In the genomic region with DNA sequence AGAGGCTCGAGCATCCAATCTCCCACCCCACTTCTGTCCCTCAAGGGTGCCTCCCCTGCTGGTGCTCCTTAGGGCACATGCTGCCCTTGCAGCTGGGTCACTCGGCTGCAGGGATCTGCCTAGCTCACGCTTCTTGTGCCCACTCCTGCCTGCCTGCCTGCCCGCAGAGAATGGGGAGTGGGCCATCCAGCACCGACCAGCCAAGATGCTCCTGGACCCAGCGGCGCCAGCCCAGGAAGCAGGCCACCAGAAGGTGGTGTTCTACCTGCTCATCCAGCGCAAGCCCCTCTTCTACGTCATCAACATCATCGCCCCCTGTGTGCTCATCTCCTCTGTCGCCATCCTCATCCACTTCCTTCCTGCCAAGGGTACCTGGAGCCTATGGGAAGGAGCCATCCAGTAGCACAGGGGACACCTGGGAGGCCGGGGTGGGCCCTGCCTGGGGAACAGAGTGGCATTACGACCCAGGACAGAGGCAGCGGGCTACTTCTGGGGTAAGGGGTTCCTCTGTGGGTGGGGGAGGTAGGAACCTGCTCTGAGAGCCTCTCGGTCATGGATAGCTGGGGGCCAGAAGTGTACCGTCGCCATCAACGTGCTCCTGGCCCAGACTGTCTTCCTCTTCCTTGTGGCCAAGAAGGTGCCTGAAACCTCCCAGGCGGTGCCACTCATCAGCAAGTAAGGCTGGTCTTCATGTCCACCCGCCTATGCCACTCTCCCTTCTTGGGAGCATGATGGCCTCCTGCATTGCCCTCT, we compare ENCODE assay signal across 32 cellular contexts. TPM values are rescaled to one million over a fixed set of nuclear protein-coding genes. Genes with fewer than 3 reads are reported as not detected.
DNase-seq lines count a peak whose midpoint lies in the region; ATAC-seq, FAIRE-seq and TF ChIP-seq lines count a peak whose summit lies in the region.
"Had no signal": no experiment of that assay in that cellular context is flagged by ENCODE, and none has a peak within 500 bp of the region (broad histone marks: within the 10 kb centered on the region; RNA-seq: fewer than 3 reads in every experiment).

No MANE protein-coding gene starts in this region.

- TF ChIP-seq POLR2A in A549 (IDR thresholded peaks at IDR 0.05; ENCODE audit: low read length) (0 out of 2 replicates have a peak, but pooled peaks have one; percentile 6), GM12878 (IDR thresholded peaks at IDR 0.05; ENCODE audit: low read depth, low read length) (peak; percentile 53)

- no peaks in the 10 kb centered on the region for H3K9me3 ChIP-seq in A549
- no peaks in the 10 kb centered on the region for H3K9me3 ChIP-seq in DND-41 (ENCODE audit: insufficient read depth, low read length, severe bottlenecking)
- no peaks in the 10 kb centered on the region for H3K9me3 ChIP-seq in GM12878 (replicated peaks; ENCODE audit: control insufficient read depth, insufficient read depth, low read length)
- H3K9me3 ChIP-seq: left lung, neutrophil, right lobe of liver, SJCRH30, vagina had no signal

- no peak overlapping the region for H3K9ac ChIP-seq in DND-41 (ENCODE audit: low read depth, low read length)
- no peak overlapping the region for H3K9ac ChIP-seq in GM12878 (ENCODE audit: control insufficient read depth, insufficient read depth, low read length)

- CTCF ChIA-PET in A549 (lab: Yijun Ruan, JAX) (interaction anchor here (1.5 to 1.6 kb wide), 2 partner anchors 19 to 742 kb away, joined by 3 to 4 read pairs; no protein-coding TSS in a partner anchor), GM12878 (lab: Yijun Ruan, JAX) (no interaction called here), GM10248 (lab: Yijun Ruan, JAX) (interaction anchor here (1.2 kb wide), 1 partner anchor 21 kb away, joined by 3 read pairs; no protein-coding TSS in a partner anchor)

- BruUV-seq in GM12878 (replicated peaks; lab: Mats Ljungman, UMichigan): no TSS peak

- H3K36me3 ChIP-seq in DND-41 (ENCODE audit: insufficient read depth, low read length) (peaks cover 26% of the 10 kb centered on the region), GM12878 (ENCODE audit: control insufficient read depth in 2 of 2, insufficient read depth in 2 of 2, low read length in 1 of 2) (no peaks in the 10 kb centered on the region; a peak in 1 of 4 replicates)
- H3K36me3 ChIP-seq: left lung, neutrophil, right lobe of liver, vagina had no signal

- no peak for ATAC-seq in A549
- 0 out of 3 replicates have a peak, but pooled peaks have one; percentile 6 for ATAC-seq in DND-41 (ENCODE audit: insufficient read depth, low read depth)
- ATAC-seq in GM12878: no peak
- ATAC-seq: left lung; right lobe of liver; stimulated activated naive CD8-positive, alpha-beta T cell treated with anti-CD3 and anti-CD28 coated beads, Interleukin-15, amount 100 ng/mL, for 72 hours had no signal

- 93% methylated on average over 18 of the region's 20 CpGs for WGBS in A549 (ENCODE audit: missing lambda C conversion rate)
- WGBS in GM12878 (ENCODE audit: insufficient coverage, insufficient replicate concordance, low lambda C conversion rate, missing lambda C conversion rate): 90% methylated on average over 20 of the region's 20 CpGs

- intact Hi-C loops in GM12878 (cut with micrococcal nuclease; ENCODE audit: unreplicated experiment): no loop called here

- SMC1A ChIA-PET in GM12878 (lab: Charles Lee; ENCODE audit: uncharacterized antibody, unreplicated experiment): no interaction called here

- TF ChIP-seq CTCF in A549 (IDR thresholded peaks at IDR 0.05) (no peak), DND-41 (IDR thresholded peaks at IDR 0.05; ENCODE audit: borderline replicate concordance, extremely low read depth, low read length, poor library complexity, severe bottlenecking) (no peak), GM12878 (IDR thresholded peaks at IDR 0.05 in 2 of 3, conservative IDR thresholded peaks at IDR 0.05 in 1 of 3; ENCODE audit: control insufficient read depth in 2 of 3, extremely low read depth in 1 of 3, insufficient read depth in 1 of 3, low read depth in 3 of 3, low read length in 3 of 3) (no peak), GM10248 (IDR thresholded peaks at IDR 0.05; ENCODE audit: control extremely low read depth, extremely low read depth, low read depth, missing control alignments) (no peak)

- H2AFZ ChIP-seq in DND-41 (ENCODE audit: low read depth, low read length) (no peak overlapping the region), GM12878 (ENCODE audit: control insufficient read depth, low read depth, low read length) (no peak overlapping the region)

- no peaks in the 10 kb centered on the region for H3K27me3 ChIP-seq in DND-41 (ENCODE audit: insufficient read depth, low read length, poor library complexity)
- H3K27me3 ChIP-seq in GM12878 (replicated peaks in 1 of 2; ENCODE audit: control insufficient read depth in 2 of 2, insufficient read depth in 2 of 2, low read length in 1 of 2): no peaks in the 10 kb centered on the region
- H3K27me3 ChIP-seq: right lobe of liver, SJCRH30 had no signal

- H4K20me1 ChIP-seq in DND-41 (ENCODE audit: insufficient read depth, low read length) (peaks cover 36% of the 10 kb centered on the region), GM12878 (ENCODE audit: control insufficient read depth, insufficient read depth) (no peaks in the 10 kb centered on the region)

- POLR2A ChIA-PET in A549 (lab: Yijun Ruan, JAX): no interaction called here
- POLR2A ChIA-PET in GM12878 (lab: Charles Lee): no interaction called here
- POLR2A ChIA-PET in GM10248 (lab: Yijun Ruan, JAX): no interaction called here

- H3K4me3 ChIP-seq in A549: no peak overlapping the region
- no peak overlapping the region for H3K4me3 ChIP-seq in DND-41 (ENCODE audit: low read depth in 1 of 2, low read length in 2 of 2)
- H3K4me3 ChIP-seq in GM12878: no peak overlapping the region
- H3K4me3 ChIP-seq: left lung, right lobe of liver, SJCRH30, vagina had no signal

- FAIRE-seq in A549 (lab: Jason Lieb, UNC) (no peak), GM12878 (lab: Jason Lieb, UNC) (no peak)

- no peak overlapping the region for H3K4me2 ChIP-seq in A549
- H3K4me2 ChIP-seq in DND-41 (ENCODE audit: insufficient read depth, low read length): no peak overlapping the region
- no peak overlapping the region for H3K4me2 ChIP-seq in GM12878 (ENCODE audit: control insufficient read depth, insufficient read depth)

- no peak for TF ChIP-seq EP300 in A549 (IDR thresholded peaks at IDR 0.05)
- no peak for TF ChIP-seq EP300 in GM12878 (IDR thresholded peaks at IDR 0.05; ENCODE audit: borderline replicate concordance in 1 of 2, control insufficient read depth in 1 of 2, low read depth in 2 of 2, low read length in 2 of 2)

- DNase-seq in A549 (ENCODE audit: low read depth in 1 of 2, low spot score in 1 of 2) (no peak), DND-41 (no peak), GM12878 (ENCODE audit: low read depth, low spot score) (no peak), mesenteric fat pad (ENCODE audit: low spot score) (peak; percentile 72), GM10248 (ENCODE audit: extremely low spot score) (no peak), occipital lobe (lab: John Stamatoyannopoulos, UW) (no peak), 8988T (no peak), activated T-cell treated with anti-CD3 and anti-CD28 coated beads for 4 hours (no peak)
- DNase-seq: activated B cell treated with CpG ODN at 0.5 μM for 24 hours; activated CD4-positive, alpha-beta T cell treated with anti-CD3 and anti-CD28 coated beads, Interleukin-2, amount 50 U/mL, for 48 hours; DMS153; effector CD4-positive, alpha-beta T cell; NCI-H1105; NCI-H187; NCI-H2171; NCI-H82; SJCRH30; stimulated activated CD4-positive, alpha-beta T cell treated with anti-CD3 and anti-CD28 coated beads, Interleukin-12 subunit alpha, Interleukin-12 subunit beta, amount 100 ng/mL, for 4 hours; stimulated activated CD4-positive, alpha-beta T cell treated with anti-CD3 and anti-CD28 coated beads, Interleukin-2, amount 100 ng/mL, for 48 hours; stimulated activated naive CD8-positive, alpha-beta T cell treated with anti-CD3 and anti-CD28 coated beads, Interleukin-15, amount 100 ng/mL, for 72 hours had no signal

- RAD21 ChIA-PET in GM12878 (lab: Charles Lee; ENCODE audit: unreplicated experiment): no interaction called here

- no peak for TF ChIP-seq RAD21 in A549 (conservative IDR thresholded peaks at IDR 0.05 in 1 of 2, IDR thresholded peaks at IDR 0.05 in 1 of 2)
- no peak for TF ChIP-seq RAD21 in GM12878 (IDR thresholded peaks at IDR 0.05; ENCODE audit: insufficient read depth, low read depth, low read length)

- H3K79me2 ChIP-seq in DND-41 (ENCODE audit: insufficient read depth, low read length): peaks cover 23% of the 10 kb centered on the region
- no peaks in the 10 kb centered on the region; the same call in 1 of the 2 replicates for H3K79me2 ChIP-seq in GM12878 (ENCODE audit: control insufficient read depth, insufficient read depth, low read length)

- H3K27ac ChIP-seq in A549: no peak overlapping the region
- no peak overlapping the region for H3K27ac ChIP-seq in DND-41 (ENCODE audit: low read length)
- H3K27ac ChIP-seq in GM12878 (ENCODE audit: control insufficient read depth, insufficient read depth): no peak overlapping the region
- H3K27ac ChIP-seq: left lung, neutrophil, right lobe of liver, SJCRH30, vagina had no signal

- no peaks in the 10 kb centered on the region for H3K4me1 ChIP-seq in A549
- peaks cover 9% of the 10 kb centered on the region; the same call in 1 of the 2 replicates for H3K4me1 ChIP-seq in DND-41 (ENCODE audit: insufficient read depth, low read length)
- peaks cover 4% of the 10 kb centered on the region; the same call in 1 of the 2 replicates for H3K4me1 ChIP-seq in GM12878 (ENCODE audit: control insufficient read depth, insufficient read depth, low read length)
- H3K4me1 ChIP-seq: right lobe of liver, vagina had no signal

- in situ Hi-C loops in GM12878 (cut with MboI): no loop called here

RNA-seq across cellular contexts. Expression of gene CHRNG, which starts 3.4 kb away (rescaled TPM):
- polyA plus RNA-seq in A549 (2011; rRNA removed): not detected in 2 replicates
- polyA plus RNA-seq in A549 (2012; cell fraction: cytosol; rRNA removed): not detected in 2 replicates
- polyA plus RNA-seq in A549 (2012; cell fraction: nucleus; rRNA removed): not detected in 2 replicates
- polyA plus RNA-seq in A549 (2017; fragmentation: RNase III; extraction: RNeasy Plus Mini Kit Qiagen cat#74134 plus additional on column Dnase treatment): not detected in 3 replicates
- not detected in 2 replicates for polyA minus RNA-seq in A549 (2011; rRNA and poly(A)+ RNA removed)
- not detected in 2 replicates for total RNA-seq in GM12878 (2013; cell fraction: nucleolus; rRNA removed)
- total RNA-seq in GM12878 (2014; rRNA removed): 0.05 TPM in 1 of 2 replicates, not detected in the other
- not detected in 2 replicates for total RNA-seq in GM12878 (2014; rRNA removed; fragmentation: Illumina TruSeq; extraction: Trizol)
- total RNA-seq in GM12878 (2021): not detected in 2 replicates
- polyA plus RNA-seq in GM12878 (2011; ENCODE audit: low read depth): not detected
- polyA plus RNA-seq in GM12878 (2011; rRNA removed): not detected in 2 replicates
- polyA plus RNA-seq in GM12878 (2011; cell fraction: cytosol; rRNA removed): not detected in 2 replicates
- not detected in 2 replicates for polyA plus RNA-seq in GM12878 (2011; cell fraction: nucleus; rRNA removed)
- 0.08 and 0.11 TPM in 2 replicates for polyA plus RNA-seq in GM12878 (2012)
- not detected in 2 replicates for polyA plus RNA-seq in GM12878 (2014; fragmentation: Illumina TruSeq; extraction: Trizol)
- not detected for polyA plus RNA-seq in GM12878 (2014; fragmentation: Nextera tagmentation; extraction: Ambion mirVana)
- not detected in 2 replicates for polyA plus RNA-seq in GM12878 (2014; rRNA removed)
- polyA plus RNA-seq in GM12878 (2016; fragmentation: Nextera tagmentation; extraction: Ambion mirVana): under 1 TPM in 1 of 2 experiments, not detected in 1; 0.17 TPM
- polyA minus RNA-seq in GM12878 (2011; rRNA and poly(A)+ RNA removed): not detected in 2 replicates
- not detected in 2 replicates for polyA minus RNA-seq in GM12878 (2011; cell fraction: cytosol; rRNA and poly(A)+ RNA removed)
- polyA minus RNA-seq in GM12878 (2011; cell fraction: nucleus; rRNA and poly(A)+ RNA removed): not detected in 2 replicates
- total RNA-seq in mesenteric fat pad: not detected
- total RNA-seq in occipital lobe: 0.16 TPM
- total RNA-seq: activated B cell treated with CpG ODN at 0.5 μM for 24 hours; activated T-helper 2 cell treated with anti-CD3 and anti-CD28 coated beads, Interferon-gamma antibody, Interleukin-2, Interleukin-4, amounts not matched to agents 10 μg/mL and 5 μg/mL and 100 μg/mL, durations not matched to agents 14 hours and 24 hours and 36 hours; HT1080; left lung; M059J; NCI-H460; progenitor cell of endocrine pancreas; right lobe of liver; RPMI7951; vagina had no signal
- polyA plus RNA-seq: BJ, esophagus had no signal

RNA-seq across cellular contexts. Expression of gene TIGD1, which starts 7.5 kb away (rescaled TPM):
- polyA plus RNA-seq in A549 (2011; rRNA removed) (7.4 and 10.5 TPM in 2 replicates), A549 (2017; fragmentation: RNase III; extraction: RNeasy Plus Mini Kit Qiagen cat#74134 plus additional on column Dnase treatment) (5.7 to 5.9 TPM (median 5.7 TPM) in 3 replicates), GM12878 (2011; rRNA removed) (4.2 and 5.7 TPM in 2 replicates), GM12878 (2014; fragmentation: Illumina TruSeq; extraction: Trizol) (5.2 and 6.6 TPM in 2 replicates), GM12878 (2014; fragmentation: Nextera tagmentation; extraction: Ambion mirVana) (1 to 10 TPM; 1.4 to 2.0 TPM), GM12878 (2014; rRNA removed) (5.6 and 5.9 TPM in 2 replicates), GM12878 (2016; fragmentation: Nextera tagmentation; extraction: Ambion mirVana) (1 to 10 TPM; 6.6 to 8.4 TPM)
- 3.4 and 3.9 TPM in 2 replicates for polyA plus RNA-seq in A549 (2012; cell fraction: cytosol; rRNA removed)
- 4.3 and 5.8 TPM in 2 replicates for polyA plus RNA-seq in A549 (2012; cell fraction: nucleus; rRNA removed)
- 6.8 and 7.0 TPM in 2 replicates for polyA minus RNA-seq in A549 (2011; rRNA and poly(A)+ RNA removed)
- 55.5 and 58.6 TPM in 2 replicates for total RNA-seq in GM12878 (2013; cell fraction: nucleolus; rRNA removed)
- total RNA-seq in GM12878 (2014; rRNA removed) (5.9 and 7.4 TPM in 2 replicates), GM12878 (2014; rRNA removed; fragmentation: Illumina TruSeq; extraction: Trizol) (5.6 and 6.0 TPM in 2 replicates), GM12878 (2021) (4.6 and 5.3 TPM in 2 replicates), mesenteric fat pad (2.2 TPM), occipital lobe (11.2 TPM)
- polyA plus RNA-seq in GM12878 (2011; ENCODE audit: low read depth): 1.7 TPM
- polyA plus RNA-seq in GM12878 (2011; cell fraction: cytosol; rRNA removed): 1.9 TPM in 2 replicates
- 17.3 and 17.9 TPM in 2 replicates for polyA plus RNA-seq in GM12878 (2011; cell fraction: nucleus; rRNA removed)
- 1.6 and 2.5 TPM in 2 replicates for polyA plus RNA-seq in GM12878 (2012)
- polyA minus RNA-seq in GM12878 (2011; rRNA and poly(A)+ RNA removed): 7.4 and 8.3 TPM in 2 replicates
- polyA minus RNA-seq in GM12878 (2011; cell fraction: cytosol; rRNA and poly(A)+ RNA removed): 0.80 and 1.6 TPM in 2 replicates
- polyA minus RNA-seq in GM12878 (2011; cell fraction: nucleus; rRNA and poly(A)+ RNA removed): 19.8 and 23.3 TPM in 2 replicates

RNA-seq across cellular contexts. Expression of gene EIF4E2, which starts 7.6 kb away (rescaled TPM):
- 49.1 and 51.4 TPM in 2 replicates for polyA plus RNA-seq in A549 (2011; rRNA removed)
- polyA plus RNA-seq in A549 (2012; cell fraction: cytosol; rRNA removed): 40.5 and 41.6 TPM in 2 replicates
- 24.7 and 43.5 TPM in 2 replicates for polyA plus RNA-seq in A549 (2012; cell fraction: nucleus; rRNA removed)
- 177 to 234 TPM (median 197 TPM) in 3 replicates for polyA plus RNA-seq in A549 (2017; fragmentation: RNase III; extraction: RNeasy Plus Mini Kit Qiagen cat#74134 plus additional on column Dnase treatment)
- polyA minus RNA-seq in A549 (2011; rRNA and poly(A)+ RNA removed): 30.4 and 45.0 TPM in 2 replicates
- 55.8 and 68.4 TPM in 2 replicates for total RNA-seq in GM12878 (2013; cell fraction: nucleolus; rRNA removed)
- 72.5 and 83.5 TPM in 2 replicates for total RNA-seq in GM12878 (2014; rRNA removed)
- total RNA-seq in GM12878 (2014; rRNA removed; fragmentation: Illumina TruSeq; extraction: Trizol): 103 and 130 TPM in 2 replicates
- total RNA-seq in GM12878 (2021): 73.2 and 73.3 TPM in 2 replicates
- 60.1 TPM for polyA plus RNA-seq in GM12878 (2011; ENCODE audit: low read depth)
- 49.2 and 56.1 TPM in 2 replicates for polyA plus RNA-seq in GM12878 (2011; rRNA removed)
- 45.9 and 47.3 TPM in 2 replicates for polyA plus RNA-seq in GM12878 (2011; cell fraction: cytosol; rRNA removed)
- 47.7 and 53.0 TPM in 2 replicates for polyA plus RNA-seq in GM12878 (2011; cell fraction: nucleus; rRNA removed)
- polyA plus RNA-seq in GM12878 (2012): 59.8 and 84.3 TPM in 2 replicates
- polyA plus RNA-seq in GM12878 (2014; fragmentation: Illumina TruSeq; extraction: Trizol): 116 and 121 TPM in 2 replicates
- polyA plus RNA-seq in GM12878 (2014; fragmentation: Nextera tagmentation; extraction: Ambion mirVana): 100 to 1,000 TPM; 100 to 158 TPM
- 71.1 and 78.0 TPM in 2 replicates for polyA plus RNA-seq in GM12878 (2014; rRNA removed)
- 100 to 1,000 TPM; 119 to 135 TPM for polyA plus RNA-seq in GM12878 (2016; fragmentation: Nextera tagmentation; extraction: Ambion mirVana)
- polyA minus RNA-seq in GM12878 (2011; rRNA and poly(A)+ RNA removed): 27.3 TPM in 2 replicates
- 11.5 and 16.1 TPM in 2 replicates for polyA minus RNA-seq in GM12878 (2011; cell fraction: cytosol; rRNA and poly(A)+ RNA removed)
- 20.7 and 33.9 TPM in 2 replicates for polyA minus RNA-seq in GM12878 (2011; cell fraction: nucleus; rRNA and poly(A)+ RNA removed)
- 46.9 TPM for total RNA-seq in mesenteric fat pad
- total RNA-seq in occipital lobe: 38.1 TPM

RNA-seq across cellular contexts. Expression of gene CHRND, which starts 16.9 kb away (rescaled TPM):
- polyA plus RNA-seq in A549 (2011; rRNA removed): not detected in 2 replicates
- polyA plus RNA-seq in A549 (2012; cell fraction: cytosol; rRNA removed): not detected in 2 replicates
- polyA plus RNA-seq in A549 (2012; cell fraction: nucleus; rRNA removed): not detected in 2 replicates
- not detected in 3 replicates for polyA plus RNA-seq in A549 (2017; fragmentation: RNase III; extraction: RNeasy Plus Mini Kit Qiagen cat#74134 plus additional on column Dnase treatment)
- not detected in 2 replicates for polyA minus RNA-seq in A549 (2011; rRNA and poly(A)+ RNA removed)
- not detected in 2 replicates for total RNA-seq in GM12878 (2013; cell fraction: nucleolus; rRNA removed)
- total RNA-seq in GM12878 (2014; rRNA removed): not detected in 2 replicates
- total RNA-seq in GM12878 (2014; rRNA removed; fragmentation: Illumina TruSeq; extraction: Trizol): not detected in 2 replicates
- total RNA-seq in GM12878 (2021): not detected in 2 replicates
- not detected for polyA plus RNA-seq in GM12878 (2011; ENCODE audit: low read depth)
- not detected in 2 replicates for polyA plus RNA-seq in GM12878 (2011; rRNA removed)
- not detected in 2 replicates for polyA plus RNA-seq in GM12878 (2011; cell fraction: cytosol; rRNA removed)
- polyA plus RNA-seq in GM12878 (2011; cell fraction: nucleus; rRNA removed): not detected in 2 replicates
- not detected in 2 replicates for polyA plus RNA-seq in GM12878 (2012)
- not detected in 2 replicates for polyA plus RNA-seq in GM12878 (2014; fragmentation: Illumina TruSeq; extraction: Trizol)
- not detected for polyA plus RNA-seq in GM12878 (2014; fragmentation: Nextera tagmentation; extraction: Ambion mirVana)
- not detected in 2 replicates for polyA plus RNA-seq in GM12878 (2014; rRNA removed)
- not detected for polyA plus RNA-seq in GM12878 (2016; fragmentation: Nextera tagmentation; extraction: Ambion mirVana)
- polyA minus RNA-seq in GM12878 (2011; rRNA and poly(A)+ RNA removed): not detected in 2 replicates
- polyA minus RNA-seq in GM12878 (2011; cell fraction: cytosol; rRNA and poly(A)+ RNA removed): not detected in 2 replicates
- polyA minus RNA-seq in GM12878 (2011; cell fraction: nucleus; rRNA and poly(A)+ RNA removed): not detected in 2 replicates
- not detected for total RNA-seq in mesenteric fat pad
- total RNA-seq in occipital lobe: not detected
- total RNA-seq: activated B cell treated with CpG ODN at 0.5 μM for 24 hours; activated T-helper 2 cell treated with anti-CD3 and anti-CD28 coated beads, Interferon-gamma antibody, Interleukin-2, Interleukin-4, amounts not matched to agents 10 μg/mL and 5 μg/mL and 100 μg/mL, durations not matched to agents 14 hours and 24 hours and 36 hours; HT1080; left lung; M059J; right lobe of liver; RPMI7951; vagina had no signal
- polyA plus RNA-seq: BJ, esophagus had no signal

RNA-seq across cellular contexts. Expression of gene PRSS56, which starts 22.7 kb away (rescaled TPM):
- polyA plus RNA-seq in A549 (2011; rRNA removed) (not detected in 2 replicates), A549 (2017; fragmentation: RNase III; extraction: RNeasy Plus Mini Kit Qiagen cat#74134 plus additional on column Dnase treatment) (0.07 TPM in 1 of 3 replicates, not detected in the others), GM12878 (2011; rRNA removed) (not detected in 2 replicates), GM12878 (2014; fragmentation: Illumina TruSeq; extraction: Trizol) (not detected in 2 replicates), GM12878 (2014; fragmentation: Nextera tagmentation; extraction: Ambion mirVana) (not detected), GM12878 (2014; rRNA removed) (not detected in 2 replicates), GM12878 (2016; fragmentation: Nextera tagmentation; extraction: Ambion mirVana) (not detected)
- 0.03 and 0.14 TPM in 2 replicates for polyA plus RNA-seq in A549 (2012; cell fraction: cytosol; rRNA removed)
- 0.12 and 0.28 TPM in 2 replicates for polyA plus RNA-seq in A549 (2012; cell fraction: nucleus; rRNA removed)
- not detected in 2 replicates for polyA minus RNA-seq in A549 (2011; rRNA and poly(A)+ RNA removed)
- total RNA-seq in GM12878 (2013; cell fraction: nucleolus; rRNA removed): not detected in 2 replicates
- total RNA-seq in GM12878 (2014; rRNA removed) (not detected in 2 replicates), GM12878 (2014; rRNA removed; fragmentation: Illumina TruSeq; extraction: Trizol) (not detected in 2 replicates), GM12878 (2021) (not detected in 2 replicates), mesenteric fat pad (not detected), occipital lobe (not detected)
- not detected for polyA plus RNA-seq in GM12878 (2011; ENCODE audit: low read depth)
- polyA plus RNA-seq in GM12878 (2011; cell fraction: cytosol; rRNA removed): not detected in 2 replicates
- polyA plus RNA-seq in GM12878 (2011; cell fraction: nucleus; rRNA removed): not detected in 2 replicates
- not detected in 2 replicates for polyA plus RNA-seq in GM12878 (2012)
- not detected in 2 replicates for polyA minus RNA-seq in GM12878 (2011; rRNA and poly(A)+ RNA removed)
- polyA minus RNA-seq in GM12878 (2011; cell fraction: cytosol; rRNA and poly(A)+ RNA removed): not detected in 2 replicates
- polyA minus RNA-seq in GM12878 (2011; cell fraction: nucleus; rRNA and poly(A)+ RNA removed): not detected in 2 replicates
- total RNA-seq: activated B cell treated with CpG ODN at 0.5 μM for 24 hours; activated T-helper 2 cell treated with anti-CD3 and anti-CD28 coated beads, Interferon-gamma antibody, Interleukin-2, Interleukin-4, amounts not matched to agents 10 μg/mL and 5 μg/mL and 100 μg/mL, durations not matched to agents 14 hours and 24 hours and 36 hours; HT1080; left lung; M059J; NCI-H460; progenitor cell of endocrine pancreas; RPMI7951; vagina had no signal
- polyA plus RNA-seq: BJ, esophagus had no signal

Comparison
In these comparisons a context has a peak if more than half of its experiments do, and no peak if none do; other contexts are left out.
1. Of the 24 proteins assayed by ChIP-seq in both GM12878 and A549: peak only in GM12878: none; only in A549: none; in both: POLR2A; in neither: 23.